ENCODE assay signal across 19 cellular contexts in the genomic region with DNA sequence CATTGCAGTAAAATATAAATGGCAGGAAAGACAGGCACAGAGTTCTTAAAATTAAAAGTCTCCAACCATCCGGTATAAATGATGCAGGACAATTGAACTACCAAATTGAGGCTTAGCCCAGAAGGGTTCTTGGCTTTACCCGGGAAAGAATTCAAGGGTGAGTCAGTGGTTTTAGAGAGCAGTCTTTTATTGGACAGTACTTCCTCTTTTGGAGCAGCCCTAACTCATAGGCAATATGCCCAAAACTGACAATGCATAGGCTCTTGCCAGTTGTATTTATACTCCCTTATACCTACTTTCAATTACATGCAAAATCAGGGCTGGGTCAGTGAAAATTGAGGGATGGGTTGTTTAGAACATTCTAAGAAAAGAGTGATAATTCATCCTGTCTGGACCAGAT.
DNase-seq lines count a peak whose midpoint lies in the region; ATAC-seq and TF ChIP-seq lines count a peak whose summit lies in the region.
"Had no signal": no experiment of that assay in that cellular context is flagged by ENCODE, and none has a peak within 500 bp of the region (broad histone marks: within the 10 kb centered on the region; RNA-seq: fewer than 3 reads in every experiment).

No MANE protein-coding gene starts in this region.

- H3K4ac ChIP-seq in trophoblast cell (ENCODE audit: low read depth, low read length): no peak overlapping the region

- H3K9me3 ChIP-seq in PC-3 (ENCODE audit: low read length) (no peaks in the 10 kb centered on the region), trophoblast cell (ENCODE audit: insufficient read depth, low read depth, low read length) (no peaks in the 10 kb centered on the region), aorta (ENCODE audit: control insufficient read depth, low read length) (no peaks in the 10 kb centered on the region)
- H3K9me3 ChIP-seq: esophagus squamous epithelium, heart left ventricle had no signal

- no peak overlapping the region for H2BK5ac ChIP-seq in trophoblast cell (ENCODE audit: low read depth, low read length, poor library complexity)

- H3K36me3 Mint-ChIP-seq in effector memory CD8-positive, alpha-beta T cell (ENCODE audit: insufficient read depth): no peaks in the 10 kb centered on the region
- H3K36me3 Mint-ChIP-seq: immature natural killer cell had no signal

- no peak overlapping the region for H2BK12ac ChIP-seq in trophoblast cell (ENCODE audit: low read length)

- no peak overlapping the region for H3K27ac ChIP-seq in PC-3 (ENCODE audit: low read length)
- no peak overlapping the region for H3K27ac ChIP-seq in trophoblast cell (ENCODE audit: low read depth, low read length)
- H3K27ac ChIP-seq in aorta (ENCODE audit: low read depth in 1 of 2, low read length in 2 of 2): no peak overlapping the region
- H3K27ac ChIP-seq: esophagus squamous epithelium, heart left ventricle, RWPE1 had no signal

- no peaks in the 10 kb centered on the region for H3K27me3 ChIP-seq in PC-3 (ENCODE audit: low read length)
- H3K27me3 ChIP-seq in trophoblast cell (ENCODE audit: insufficient read depth, low read length): no peaks in the 10 kb centered on the region
- no peaks in the 10 kb centered on the region for H3K27me3 ChIP-seq in aorta (ENCODE audit: control insufficient read depth in 1 of 2, insufficient read depth in 2 of 2, low read length in 1 of 2)
- H3K27me3 ChIP-seq: esophagus squamous epithelium, heart left ventricle had no signal

- peaks cover 0 to 3% of the 10 kb centered on the region in 2 donors for H3K9me3 Mint-ChIP-seq in effector memory CD8-positive, alpha-beta T cell
- H3K9me3 Mint-ChIP-seq: activated T-helper 1 cell treated with anti-CD3 and anti-CD28 coated beads, Interleukin-12 subunit alpha, Interleukin-12 subunit beta, Interleukin-2, Interleukin-4 antibody, amounts not matched to agents 30 ng/mL and 10 ng/mL and 1 ng/mL, durations not matched to agents 14 hours and 24 hours and 36 hours had no signal

- H4K12ac ChIP-seq in trophoblast cell (ENCODE audit: low read depth, low read length): no peak overlapping the region

- no peaks in the 10 kb centered on the region for H3K9me2 ChIP-seq in PC-3 (replicated peaks; ENCODE audit: low read length)

- H3K23ac ChIP-seq in trophoblast cell (ENCODE audit: low read length): no peak overlapping the region

- no TSS peak for BruUV-seq in PC-3 (replicated peaks; lab: Mats Ljungman, UMichigan)

- no peak overlapping the region for H3K27ac Mint-ChIP-seq in effector memory CD8-positive, alpha-beta T cell
- H3K27ac Mint-ChIP-seq: activated naive CD8-positive, alpha-beta T cell treated with anti-CD3 and anti-CD28 coated beads, Interleukin-2, amount 50 U/mL, for 24 hours; activated T-helper 1 cell treated with anti-CD3 and anti-CD28 coated beads, Interleukin-12 subunit alpha, Interleukin-12 subunit beta, Interleukin-2, Interleukin-4 antibody, amounts not matched to agents 30 ng/mL and 10 ng/mL and 1 ng/mL, durations not matched to agents 14 hours and 24 hours and 36 hours; immature natural killer cell had no signal

- no peak overlapping the region for H3K4me3 ChIP-seq in LNCaP clone FGC (ENCODE audit: low read depth, low read length)
- H3K4me3 ChIP-seq in PC-3 (ENCODE audit: low read length): no peak overlapping the region
- H3K4me3 ChIP-seq in astrocyte of the spinal cord (ENCODE audit: low read depth, low read length): no peak overlapping the region
- H3K4me3 ChIP-seq in trophoblast cell (ENCODE audit: low read depth, low read length): no peak overlapping the region
- no peak overlapping the region for H3K4me3 ChIP-seq in aorta (ENCODE audit: low read length in 2 of 2)
- H3K4me3 ChIP-seq: esophagus squamous epithelium, heart left ventricle had no signal

- H3K79me2 ChIP-seq in PC-3 (ENCODE audit: low read length) (no peaks in the 10 kb centered on the region), trophoblast cell (ENCODE audit: control insufficient read depth, insufficient read depth, low read length, poor library complexity) (no peaks in the 10 kb centered on the region)

- H4K20me1 ChIP-seq in PC-3 (ENCODE audit: low read length): no peaks in the 10 kb centered on the region

- H3K27me3 Mint-ChIP-seq in effector memory CD8-positive, alpha-beta T cell: no peaks in the 10 kb centered on the region
- H3K27me3 Mint-ChIP-seq: activated naive CD8-positive, alpha-beta T cell treated with anti-CD3 and anti-CD28 coated beads, Interleukin-2, amount 50 U/mL, for 24 hours had no signal

- no peak overlapping the region for H4K8ac ChIP-seq in trophoblast cell (ENCODE audit: low read depth, low read length)

- H2AK5ac ChIP-seq in trophoblast cell (ENCODE audit: low read length): no peak overlapping the region

- H3K4me1 ChIP-seq in PC-3 (ENCODE audit: insufficient read depth, low read length) (no peaks in the 10 kb centered on the region), trophoblast cell (ENCODE audit: control insufficient read depth in 1 of 2, insufficient read depth in 2 of 2, low read length in 2 of 2) (no peaks in the 10 kb centered on the region), aorta (ENCODE audit: control insufficient read depth in 1 of 2, insufficient read depth in 2 of 2, low read length in 2 of 2) (no peaks in the 10 kb centered on the region)
- H3K4me1 ChIP-seq: esophagus squamous epithelium, heart left ventricle had no signal

- CTCF ChIA-PET in PC-3 (lab: Charles Lee): no interaction called here

- no peak overlapping the region for H3K18ac ChIP-seq in trophoblast cell (ENCODE audit: low read length)

- H3F3A ChIP-seq in PC-3 (ENCODE audit: low read length, unreplicated experiment): no peaks in the 10 kb centered on the region

- H3K14ac ChIP-seq in trophoblast cell (ENCODE audit: low read length): no peak overlapping the region

- ATAC-seq in PC-3 (peak; percentile 90), aorta (ENCODE audit: low FRiP score) (no peak), SK-N-SH treated with all-trans-retinoic acid at 6 μM for 48 hours (no peak)
- ATAC-seq in effector memory CD8-positive, alpha-beta T cell (replicated peaks): no peak
- ATAC-seq: activated naive CD8-positive, alpha-beta T cell treated with anti-CD3 and anti-CD28 coated beads, Interleukin-2, amount 50 U/mL, for 24 hours; heart left ventricle; left ventricle myocardium superior had no signal

- in situ Hi-C loops in astrocyte of the spinal cord (cut with HindIII; ENCODE audit: low sequenced_read_pairs): no loop called here

- peak; percentile 6 for DNase-seq in GDM1 (lab: John Stamatoyannopoulos, UW)
- DNase-seq in LNCaP clone FGC (ENCODE audit: low read depth): peak; percentile 28
- DNase-seq in PC-3: peak; percentile 64
- peak; percentile 2 for DNase-seq in astrocyte of the spinal cord (ENCODE audit: low read depth, low spot score)
- no peak for DNase-seq in effector memory CD8-positive, alpha-beta T cell
- no peak for DNase-seq in trophoblast cell
- no peak for DNase-seq in aorta
- DNase-seq: activated naive CD8-positive, alpha-beta T cell treated with anti-CD3 and anti-CD28 coated beads, Interleukin-2, amount 50 U/mL, for 24 hours; caudate nucleus; esophagus squamous epithelium; heart left ventricle; immature natural killer cell; left ventricle myocardium superior; NCI-H2081; NCI-H526 treated with DMSO at 0.1 percent for 48 hours; T-helper 1 cell had no signal

- H3K4me1 Mint-ChIP-seq in effector memory CD8-positive, alpha-beta T cell (ENCODE audit: low read depth in 2 of 2): no peaks in the 10 kb centered on the region
- H3K4me1 Mint-ChIP-seq: activated naive CD8-positive, alpha-beta T cell treated with anti-CD3 and anti-CD28 coated beads, Interleukin-2, amount 50 U/mL, for 24 hours; immature natural killer cell had no signal

- no peaks in the 10 kb centered on the region for H3K79me1 ChIP-seq in trophoblast cell (ENCODE audit: low read length)

- TF ChIP-seq CTCF in LNCaP clone FGC (IDR thresholded peaks at IDR 0.05; ENCODE audit: control insufficient read depth, extremely low read depth, insufficient read depth): no peak
- TF ChIP-seq CTCF in PC-3 (conservative IDR thresholded peaks at IDR 0.05; ENCODE audit: low read depth, low read length): no peak
- no peak for TF ChIP-seq CTCF in astrocyte of the spinal cord (IDR thresholded peaks at IDR 0.05; ENCODE audit: low read depth, low read length)

- H4K91ac ChIP-seq in trophoblast cell (ENCODE audit: low read depth, low read length): no peak overlapping the region

- WGBS in trophoblast cell (ENCODE audit: extremely low coverage, insufficient coverage, insufficient read length): no CpG with 5 or more reads among the region's 2 CpGs
- WGBS in aorta, 2 donors: 42 to 45% methylated on average over 2 of the region's 2 CpGs

- H3K36me3 ChIP-seq in PC-3 (ENCODE audit: low read depth, low read length): no peaks in the 10 kb centered on the region
- no peaks in the 10 kb centered on the region for H3K36me3 ChIP-seq in trophoblast cell (ENCODE audit: control insufficient read depth in 1 of 2, insufficient read depth in 2 of 2, low read length in 2 of 2)
- no peaks in the 10 kb centered on the region for H3K36me3 ChIP-seq in aorta (ENCODE audit: control insufficient read depth in 1 of 2, insufficient read depth in 2 of 2, low read length in 1 of 2)
- H3K36me3 ChIP-seq: esophagus squamous epithelium, heart left ventricle had no signal

- POLR2A ChIA-PET in PC-3 (lab: Charles Lee; ENCODE audit: unreplicated experiment): no interaction called here

- no peak overlapping the region for H2BK120ac ChIP-seq in trophoblast cell (ENCODE audit: insufficient read depth, low read length, poor library complexity)

- no peak overlapping the region for H3K4me3 Mint-ChIP-seq in effector memory CD8-positive, alpha-beta T cell
- H3K4me3 Mint-ChIP-seq: activated naive CD8-positive, alpha-beta T cell treated with anti-CD3 and anti-CD28 coated beads, Interleukin-2, amount 50 U/mL, for 24 hours; activated T-helper 1 cell treated with anti-CD3 and anti-CD28 coated beads, Interleukin-12 subunit alpha, Interleukin-12 subunit beta, Interleukin-2, Interleukin-4 antibody, amounts not matched to agents 30 ng/mL and 10 ng/mL and 1 ng/mL, durations not matched to agents 14 hours and 24 hours and 36 hours; immature natural killer cell had no signal

- H3K9ac ChIP-seq in PC-3 (ENCODE audit: low read length) (no peak overlapping the region), trophoblast cell (ENCODE audit: low read length) (no peak overlapping the region)

- intact Hi-C loops in PC-3 (cut with micrococcal nuclease) (no loop called here), aorta (cut with DNase I) (no loop called here)

- H3K4me2 ChIP-seq in PC-3 (ENCODE audit: low read length): no peak overlapping the region
- H3K4me2 ChIP-seq in trophoblast cell (ENCODE audit: low read length): no peak overlapping the region

- no peak overlapping the region for H2AFZ ChIP-seq in PC-3 (ENCODE audit: low read length)
- no peak overlapping the region for H2AFZ ChIP-seq in trophoblast cell (ENCODE audit: insufficient read depth, low read length, poor library complexity)

TF ChIP-seq in SK-N-SH treated with all-trans-retinoic acid at 6 μM for 48 hours, 23 proteins besides CTCF, POLR2A, EP300 and RAD21:
- TF ChIP-seq ISL1 (CRISPR knock-in tag; IDR thresholded peaks at IDR 0.05): no peak
- TF ChIP-seq ZNF8 (CRISPR knock-in tag; IDR thresholded peaks at IDR 0.05): no peak

Comparison
In these comparisons a context has a peak if more than half of its experiments do, and no peak if none do; other contexts are left out.
1. DNase-seq: peak in GDM1 (single experiment), LNCaP clone FGC (single experiment), PC-3 (single experiment) and astrocyte of the spinal cord (single experiment); none in effector memory CD8-positive, alpha-beta T cell (0 of 3), trophoblast cell (0 of 2) and aorta (0 of 2).